1 cellular context compared by ENCODE assay signal in the genomic region with DNA sequence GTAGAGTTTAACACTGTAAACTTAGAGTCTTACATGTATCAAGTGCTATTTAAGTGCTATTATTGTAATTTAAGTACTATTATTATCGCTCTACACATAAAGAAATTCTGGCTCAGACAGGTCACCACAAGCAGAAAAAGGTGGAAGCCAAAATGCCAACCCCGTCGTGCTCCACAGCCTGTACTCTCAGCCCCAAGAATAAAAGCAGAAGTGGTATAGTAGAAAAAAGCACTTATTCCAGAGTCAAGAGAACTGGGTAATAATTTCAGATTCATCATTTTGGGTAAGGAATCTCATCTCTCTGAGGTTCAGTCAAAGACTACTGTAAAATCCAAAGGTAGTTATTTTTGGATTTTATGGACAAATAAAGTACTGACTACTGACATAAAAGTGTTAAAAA.
TF ChIP-seq lines count a peak whose summit lies in the region.

No MANE protein-coding gene starts in this region.

TF ChIP-seq in endothelial cell of umbilical vein, 7 proteins besides CTCF, POLR2A, EP300 and RAD21:
- TF ChIP-seq, protein P1, sequence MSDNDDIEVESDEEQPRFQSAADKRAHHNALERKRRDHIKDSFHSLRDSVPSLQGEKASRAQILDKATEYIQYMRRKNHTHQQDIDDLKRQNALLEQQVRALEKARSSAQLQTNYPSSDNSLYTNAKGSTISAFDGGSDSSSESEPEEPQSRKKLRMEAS (IDR thresholded peaks at IDR 0.05; ENCODE audit: insufficient read depth, insufficient read length): no peak
- TF ChIP-seq EZH2 (IDR thresholded peaks at IDR 0.05; ENCODE audit: borderline replicate concordance, low read depth, low read length, severe bottlenecking) (no peak), MYC (IDR thresholded peaks at IDR 0.05; ENCODE audit: low read depth, low read length) (no peak), GATA2 (IDR thresholded peaks at IDR 0.05; ENCODE audit: insufficient read depth, insufficient read length, low read depth, low read length) (no peak), FOS (IDR thresholded peaks at IDR 0.05; ENCODE audit: borderline replicate concordance, insufficient read depth, low read length) (no peak), JUN (IDR thresholded peaks at IDR 0.05; ENCODE audit: borderline replicate concordance, insufficient read depth, insufficient read length, low read depth) (no peak), POLR2AphosphoS5 (IDR thresholded peaks at IDR 0.05; ENCODE audit: insufficient read depth, low read depth, low read length) (no peak)
TF ChIP-seq in endothelial cell of umbilical vein: peak in this region for 0.
